10 cellular contexts compared by ENCODE assay signal in genomic region chr9:126347911-126348760, GRCh38. TPM values are rescaled to one million over a fixed set of nuclear protein-coding genes. Genes with fewer than 3 reads are reported as not detected.
A peak's percentile ranks its signal among the peaks of the same experiment; 100 is the strongest.
DNase-seq lines count a peak whose midpoint lies in the region; ATAC-seq and TF ChIP-seq lines count a peak whose summit lies in the region.
"Had no signal": no experiment of that assay in that cellular context is flagged by ENCODE, and none has a peak within 500 bp of the region (broad histone marks: within the 10 kb centered on the region; RNA-seq: fewer than 3 reads in every experiment).

No MANE protein-coding gene starts in this region.

- intact Hi-C loops in lower lobe of right lung (cut with DNase I): no loop called here

- peaks cover 49% of the 10 kb centered on the region for H3K4me1 Mint-ChIP-seq in brain

- H3K4me1 ChIP-seq in lower lobe of right lung (peaks cover 33% of the 10 kb centered on the region), thymus (ENCODE audit: control insufficient read depth, insufficient read depth, low read length) (peaks cover 4% of the 10 kb centered on the region)

- H3K27ac Mint-ChIP-seq in brain: peak overlapping the region; percentile 40 to 96 (median 88)

- peaks cover 3% of the 10 kb centered on the region for H3K27me3 Mint-ChIP-seq in brain

- H3K36me3 ChIP-seq in lower lobe of right lung (peaks cover 19% of the 10 kb centered on the region), thymus (ENCODE audit: control insufficient read depth, insufficient read depth) (peaks cover 17% of the 10 kb centered on the region), MG63 (no peaks in the 10 kb centered on the region)

- WGBS in thymus: 57% methylated on average over 14 of the region's 14 CpGs

- ATAC-seq in lower lobe of right lung: peak; percentile 94 to 96

- H3K9me3 Mint-ChIP-seq in brain: peaks cover 18 to 24% (median 23%) of the 10 kb centered on the region in 5 experiments

- H3K27me3 ChIP-seq in lower lobe of right lung (ENCODE audit: low read depth) (no peaks in the 10 kb centered on the region), thymus (ENCODE audit: control insufficient read depth, insufficient read depth) (no peaks in the 10 kb centered on the region), MG63 (no peaks in the 10 kb centered on the region)

- peak; percentile 28 to 35 for DNase-seq in NCI-H2081 (lab: John Stamatoyannopoulos, UW)
- DNase-seq in NCI-H2081 treated with DMSO at 0.1 percent for 48 hours (lab: John Stamatoyannopoulos, UW): no peak
- peak; percentile 84 for DNase-seq in lower lobe of right lung
- DNase-seq in NCI-H774 (lab: John Stamatoyannopoulos, UW): no peak
- DNase-seq in activated gamma-delta T cell treated with Interleukin-2 at 50 U/mL for 16 hours: no peak
- DNase-seq in MG63: no peak
- DNase-seq: 8988T; activated CD4-positive, alpha-beta T cell treated with anti-CD3 and anti-CD28 coated beads, Interleukin-2, amount 50 U/mL, for 4 hours had no signal

- H3K27ac ChIP-seq in lower lobe of right lung (peak overlapping the region; percentile 74), thymus (ENCODE audit: low read depth) (peak overlapping the region; percentile 64)

- H3K4me3 Mint-ChIP-seq in brain: peak overlapping the region in 2 of 5 experiments; percentile 15 to 52

- TF ChIP-seq CTCF in brain (conservative IDR thresholded peaks at IDR 0.05): no peak
- no peak for TF ChIP-seq CTCF in lower lobe of right lung (IDR thresholded peaks at IDR 0.05)

- H3K36me3 Mint-ChIP-seq in brain: peaks cover 84% of the 10 kb centered on the region

- H3K9me3 ChIP-seq in lower lobe of right lung (peaks cover 9% of the 10 kb centered on the region), thymus (ENCODE audit: control insufficient read depth) (no peaks in the 10 kb centered on the region), MG63 (no peaks in the 10 kb centered on the region; the same call in 1 of the 2 replicates)

- no peak overlapping the region for H3K4me3 ChIP-seq in lower lobe of right lung
- no peak overlapping the region for H3K4me3 ChIP-seq in thymus (ENCODE audit: low read length)
- no peak overlapping the region for H3K4me3 ChIP-seq in MG63

RNA-seq across cellular contexts. Expression of gene MVB12B, which starts 21.5 kb away (rescaled TPM):
- polyA plus RNA-seq in brain (ENCODE audit: insufficient read depth, low read depth, low replicate concordance) (42.1 TPM), thymus (11.5 TPM)
- total RNA-seq in lower lobe of right lung: 47.8 TPM
- total RNA-seq in MG63 (2014; rRNA removed; shearing (Covaris generic); ENCODE audit: low replicate concordance): 1.6 and 3.2 TPM in 2 replicates

Comparison
In these comparisons a context has a peak if more than half of its experiments do, and no peak if none do; other contexts are left out.
1. DNase-seq: peak in NCI-H2081 (2 of 2) and lower lobe of right lung (single experiment); none in NCI-H2081 treated with DMSO at 0.1 percent for 48 hours (single experiment), NCI-H774 (single experiment), activated gamma-delta T cell treated with Interleukin-2 at 50 U/mL for 16 hours (single experiment) and MG63 (single experiment).
2. RNA of gene MVB12B, which starts 21.5 kb away (total RNA-seq): 47.8 TPM in lower lobe of right lung (single experiment); 1.6 to 3.2 TPM in MG63; every median in the first group is over 10 times any median in the second.